ENCODE assay signal across 10 cellular contexts in the genomic region with DNA sequence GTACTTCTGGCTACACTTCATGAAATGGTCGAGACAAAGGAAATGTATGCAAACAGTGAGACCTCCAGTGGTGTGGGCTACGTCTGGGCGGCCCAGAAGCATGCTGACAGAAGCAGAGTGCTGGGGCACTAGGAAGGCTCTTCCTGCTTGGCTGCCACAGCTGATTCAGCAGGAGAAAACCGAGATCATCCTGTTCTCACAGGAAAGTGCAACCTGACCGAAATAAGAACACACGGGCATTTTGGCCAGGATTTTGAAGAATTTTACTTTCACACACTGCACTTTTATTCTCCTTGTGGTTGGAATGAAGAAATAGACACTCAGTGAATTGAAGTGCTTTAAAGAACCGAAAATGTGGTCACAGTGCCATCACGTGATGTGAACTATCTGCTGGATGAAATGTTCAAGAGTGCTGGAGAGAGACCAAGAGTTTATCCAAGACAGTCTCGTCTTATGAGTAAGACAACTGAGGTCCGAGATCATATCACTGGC.
DNase-seq lines count a peak whose midpoint lies in the region; ATAC-seq and TF ChIP-seq lines count a peak whose summit lies in the region.
"Had no signal": no experiment of that assay in that cellular context is flagged by ENCODE, and none has a peak within 500 bp of the region (broad histone marks: within the 10 kb centered on the region; RNA-seq: fewer than 3 reads in every experiment).

No MANE protein-coding gene starts in this region.

- ATAC-seq in esophagus mucosa (peak; percentile 42), GM19463 (IDR thresholded peaks at IDR 0.05; ENCODE audit: unreplicated experiment) (no peak)
- ATAC-seq: natural killer cell treated with Interleukin-12 subunit alpha and Interleukin-12 subunit beta and Interleukin-15 and Interleukin-18, amount 100 ng/mL, for 72 hours had no signal

- no peaks in the 10 kb centered on the region for H3K4me1 ChIP-seq in stomach

- 42 to 56% (median 54%) methylated on average over 10 of the region's 10 CpGs for WGBS in stomach, 5 donors

- no peak for TF ChIP-seq POLR2A in stomach (IDR thresholded peaks at IDR 0.05)

- no peak overlapping the region for H3K27ac ChIP-seq in stomach

- peak; percentile 95 for DNase-seq in EH (ENCODE audit: low read depth)
- DNase-seq in NAMALWA (ENCODE audit: low spot score): peak; percentile 21
- peak; percentile 65 for DNase-seq in non-pigmented ciliary epithelial cell (ENCODE audit: low read depth)
- no peak for DNase-seq in activated CD8-positive, alpha-beta memory T cell treated with anti-CD3 and anti-CD28 coated beads for 24 hours
- no peak for DNase-seq in stomach
- no peak for DNase-seq in activated CD8-positive, alpha-beta memory T cell treated with anti-CD3 and anti-CD28 coated beads, Interleukin-2, amount 50 U/mL, for 4 hours
- DNase-seq: activated naive CD8-positive, alpha-beta T cell treated with anti-CD3 and anti-CD28 coated beads for 36 hours had no signal

- H3K9me3 ChIP-seq in stomach: no peaks in the 10 kb centered on the region

- H3K36me3 ChIP-seq in stomach: no peaks in the 10 kb centered on the region

- TF ChIP-seq EP300 in stomach (IDR thresholded peaks at IDR 0.05): no peak

- no peak for TF ChIP-seq CTCF in stomach (IDR thresholded peaks at IDR 0.05)

- intact Hi-C loops in stomach (cut with DNase I; ENCODE audit: low total_unique reads): no loop called here

- peak overlapping the region in 1 of 4 donors; percentile 0 for H3K4me3 ChIP-seq in stomach

- H3K27me3 ChIP-seq in stomach: no peaks in the 10 kb centered on the region

Comparison
In these comparisons a context has a peak if more than half of its experiments do, and no peak if none do; other contexts are left out.
1. DNase-seq: peak in EH (single experiment), NAMALWA (single experiment) and non-pigmented ciliary epithelial cell (single experiment); none in activated CD8-positive, alpha-beta memory T cell treated with anti-CD3 and anti-CD28 coated beads for 24 hours (single experiment), stomach (single experiment) and activated CD8-positive, alpha-beta memory T cell treated with anti-CD3 and anti-CD28 coated beads, Interleukin-2, amount 50 U/mL, for 4 hours (single experiment).